Comparison of ENCODE assay signal across 14 cellular contexts in the genomic region with DNA sequence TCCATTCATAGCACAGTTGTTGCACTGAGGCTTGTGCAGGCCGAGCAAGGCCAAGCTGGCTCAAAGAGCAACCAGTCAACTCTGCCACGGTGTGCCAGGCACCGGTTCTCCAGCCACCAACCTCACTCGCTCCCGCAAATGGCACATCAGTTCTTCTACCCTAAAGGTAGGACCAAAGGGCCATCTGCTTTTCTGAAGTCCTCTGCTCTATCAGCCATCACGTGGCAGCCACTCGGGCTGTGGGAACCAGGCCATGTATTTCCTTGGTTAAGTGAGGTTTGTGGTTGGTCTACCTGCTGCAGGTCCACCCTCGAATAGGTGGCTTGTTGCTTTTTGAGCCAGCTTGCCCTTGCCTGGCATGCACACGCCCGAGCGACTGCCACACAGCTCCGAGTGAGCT. TPM values are rescaled to one million over a fixed set of nuclear protein-coding genes. Genes with fewer than 3 reads are reported as not detected.
DNase-seq lines count a peak whose midpoint lies in the region; ATAC-seq, FAIRE-seq and TF ChIP-seq lines count a peak whose summit lies in the region.
"Not testable (repeated sequence)": the region's sequence is repeated elsewhere in the genome, so short reads cannot be mapped to it uniquely, and the experiment has no call there.
"Had no signal": no experiment of that assay in that cellular context is flagged by ENCODE, and none has a peak within 500 bp of the region (broad histone marks: within the 10 kb centered on the region; RNA-seq: fewer than 3 reads in every experiment).

No MANE protein-coding gene starts in this region.

- not testable (repeated sequence) for TF ChIP-seq CTCF in chondrocyte (IDR thresholded peaks at IDR 0.05); HepG2 (CRISPR knock-in tag; IDR thresholded peaks at IDR 0.05); lower lobe of right lung (IDR thresholded peaks at IDR 0.05); sigmoid colon (IDR thresholded peaks at IDR 0.05)

- H3K27ac ChIP-seq in HepG2 (ENCODE audit: extremely low read length, insufficient read depth, low read length); lower lobe of right lung; sigmoid colon: not testable (repeated sequence)

- H3K9me3 Mint-ChIP-seq in chondrocyte (ENCODE audit: low read depth); stimulated activated naive CD8-positive, alpha-beta T cell treated with anti-CD3 and anti-CD28 coated beads, Interleukin-15, amount 100 ng/mL, for 72 hours: not testable (repeated sequence)

- not testable (repeated sequence) for H3K4me3 ChIP-seq in HepG2 (replicated peaks in 1 of 3; ENCODE audit: insufficient read depth in 1 of 3, low read depth in 2 of 3, low read length in 3 of 3); lower lobe of right lung; sigmoid colon

- not testable (repeated sequence) for H3K36me3 Mint-ChIP-seq in chondrocyte (ENCODE audit: low read depth)

- not testable (repeated sequence) for H3K27me3 Mint-ChIP-seq in chondrocyte (ENCODE audit: low read depth); stimulated activated naive CD8-positive, alpha-beta T cell treated with anti-CD3 and anti-CD28 coated beads, Interleukin-15, amount 100 ng/mL, for 72 hours

- H3K4me2 ChIP-seq in HepG2 (ENCODE audit: low read depth, low read length) = not testable (repeated sequence)

- not testable (repeated sequence) for H3K4me1 ChIP-seq in HepG2 (ENCODE audit: insufficient read depth, low read length); lower lobe of right lung; sigmoid colon

- not testable (repeated sequence) for H3K36me3 ChIP-seq in HepG2 (replicated peaks in 1 of 2; ENCODE audit: control insufficient read depth in 1 of 2, insufficient read depth in 2 of 2, low read length in 2 of 2); lower lobe of right lung; sigmoid colon

- H3K9ac ChIP-seq in HepG2 (ENCODE audit: insufficient read depth, low read depth, low read length) = not testable (repeated sequence)

- BruUV-seq in HepG2 (replicated peaks; lab: Mats Ljungman, UMichigan) = not testable (repeated sequence)

- WGBS in HepG2 (ENCODE audit: low lambda C conversion rate) = 33% methylated on average over 3 of the region's 12 CpGs
- WGBS in sigmoid colon, 2 donors = 84 to 88% methylated on average over 4 to 5 of the region's 12 CpGs

- not testable (repeated sequence) for TF ChIP-seq POLR2A in HepG2 (IDR thresholded peaks at IDR 0.05; ENCODE audit: insufficient read depth in 1 of 2, low read depth in 2 of 2, low read length in 2 of 2); sigmoid colon (IDR thresholded peaks at IDR 0.05)

- CTCF ChIA-PET in HepG2 (lab: Yijun Ruan, JAX; ENCODE audit: low intra/inter-chr PET ratio, low total read pairs) = not testable (repeated sequence)

- not testable (repeated sequence) for H3K9me3 ChIP-seq in HepG2 (ENCODE audit: low read length); lower lobe of right lung; sigmoid colon

- TF ChIP-seq RAD21 in HepG2 (CRISPR knock-in tag; IDR thresholded peaks at IDR 0.05) = not testable (repeated sequence)

- not testable (repeated sequence) for H3K79me2 ChIP-seq in HepG2 (ENCODE audit: insufficient read depth, low read length)

- H3K27ac Mint-ChIP-seq in chondrocyte (ENCODE audit: unreplicated experiment); stimulated activated naive CD8-positive, alpha-beta T cell treated with anti-CD3 and anti-CD28 coated beads, Interleukin-15, amount 100 ng/mL, for 72 hours: not testable (repeated sequence)

- peak; percentile 65 for DNase-seq in activated effector memory CD4-positive, alpha-beta T cell treated with anti-CD3 and anti-CD28 coated beads, Interleukin-2, amount 50 U/mL, for 16 hours
- DNase-seq in chondrocyte (ENCODE audit: low spot score) (peak; percentile 92), Right ventricle myocardium superior (peak; percentile 28), sigmoid colon (peak; percentile 47)
- not testable (repeated sequence) for DNase-seq in HepG2 (ENCODE audit: low spot score); lower lobe of right lung; stimulated activated naive CD8-positive, alpha-beta T cell treated with anti-CD3 and anti-CD28 coated beads, Interleukin-15, amount 100 ng/mL, for 72 hours

- ATAC-seq in Right ventricle myocardium superior (ENCODE audit: poor library complexity) = not testable (repeated sequence)
- ATAC-seq in HepG2 (peak; percentile 43), lower lobe of right lung (peak; percentile 65 to 67)
- peak; percentile 35 for ATAC-seq in stimulated activated naive CD8-positive, alpha-beta T cell treated with anti-CD3 and anti-CD28 coated beads, Interleukin-15, amount 100 ng/mL, for 72 hours

- POLR2A ChIA-PET in HepG2 (lab: Yijun Ruan, JAX) = not testable (repeated sequence)

- not testable (repeated sequence) for FAIRE-seq in HepG2 (lab: Jason Lieb, UNC)

- not testable (repeated sequence) for H3K4me1 Mint-ChIP-seq in chondrocyte (ENCODE audit: low read depth); stimulated activated naive CD8-positive, alpha-beta T cell treated with anti-CD3 and anti-CD28 coated beads, Interleukin-15, amount 100 ng/mL, for 72 hours

- in situ Hi-C loops in HepG2 (cut with HindIII; ENCODE audit: extremely low pct_ligation_motif_present, low pct_unique_long_range_greater_than_20kb) = not testable (repeated sequence)

- not testable (repeated sequence) for H3K27me3 ChIP-seq in HepG2 (ENCODE audit: control insufficient read depth in 1 of 2, insufficient read depth in 2 of 2, low read length in 2 of 2); lower lobe of right lung (ENCODE audit: low read depth); sigmoid colon

- H2AFZ ChIP-seq in HepG2 (ENCODE audit: low read length) = not testable (repeated sequence)

- intact Hi-C loops in Right ventricle myocardium superior (cut with DNase I); HepG2 (cut with micrococcal nuclease; ENCODE audit: unreplicated experiment); lower lobe of right lung (cut with DNase I); sigmoid colon (cut with DNase I): not testable (repeated sequence)

- not testable (repeated sequence) for H3K4me3 Mint-ChIP-seq in chondrocyte (ENCODE audit: unreplicated experiment); stimulated activated naive CD8-positive, alpha-beta T cell treated with anti-CD3 and anti-CD28 coated beads, Interleukin-15, amount 100 ng/mL, for 72 hours

- not testable (repeated sequence) for TF ChIP-seq EP300 in HepG2 (IDR thresholded peaks at IDR 0.05; ENCODE audit: low read depth in 2 of 2, low read length in 2 of 2); HepG2 (CRISPR knock-in tag; IDR thresholded peaks at IDR 0.05; ENCODE audit: borderline replicate concordance); sigmoid colon (IDR thresholded peaks at IDR 0.05)

- H4K20me1 ChIP-seq in HepG2 (ENCODE audit: insufficient read depth, low read length) = not testable (repeated sequence)

RNA-seq across cellular contexts. Expression of gene POTEG, which starts 39.4 kb away (rescaled TPM):
- total RNA-seq in chondrocyte (not detected in 3 replicates), Right ventricle myocardium superior (not detected), HepG2 (2016; rRNA removed; fragmentation: Illumina TruSeq; extraction: Trizol) (not detected in 2 replicates), lower lobe of right lung (not detected), sigmoid colon (not detected)
- not detected in 2 replicates for total RNA-seq in HepG2 (2016; cell fraction: cytosol; rRNA removed; fragmentation: Illumina TruSeq; extraction: Trizol; ENCODE audit: low read depth)
- not detected in 2 replicates for total RNA-seq in HepG2 (2016; cell fraction: insoluble cytoplasmic fraction; rRNA removed; fragmentation: Illumina TruSeq; extraction: Trizol)
- not detected in 2 replicates for total RNA-seq in HepG2 (2016; cell fraction: membrane; rRNA removed; fragmentation: Illumina TruSeq; extraction: Trizol)
- not detected in 2 replicates for total RNA-seq in HepG2 (2016; cell fraction: nucleus; rRNA removed; fragmentation: Illumina TruSeq; extraction: Trizol)
- polyA plus RNA-seq in HepG2 (2011; rRNA removed) (not detected in 2 replicates), sigmoid colon (under 1 TPM in 1 of 3 donors, not detected in 2; 0.04 TPM)
- not detected in 2 replicates for polyA plus RNA-seq in HepG2 (2011; cell fraction: cytosol; rRNA removed)
- not detected in 2 replicates for polyA plus RNA-seq in HepG2 (2011; cell fraction: nucleus; rRNA removed)
- polyA plus RNA-seq in HepG2 (2012) = not detected in 2 replicates
- polyA plus RNA-seq in HepG2 (2016; cell fraction: cytosol; fragmentation: Illumina TruSeq; extraction: Trizol; ENCODE audit: low read depth) = not detected in 2 replicates
- not detected in 2 replicates for polyA plus RNA-seq in HepG2 (2016; cell fraction: insoluble cytoplasmic fraction; fragmentation: Illumina TruSeq; extraction: Trizol; ENCODE audit: low read depth)
- polyA plus RNA-seq in HepG2 (2016; cell fraction: membrane; fragmentation: Illumina TruSeq; extraction: Trizol; ENCODE audit: low read depth) = not detected in 2 replicates
- not detected in 2 replicates for polyA plus RNA-seq in HepG2 (2016; cell fraction: nucleus; fragmentation: Illumina TruSeq; extraction: Trizol; ENCODE audit: insufficient read depth, low read depth)
- not detected in 2 replicates for polyA minus RNA-seq in HepG2 (2011; rRNA and poly(A)+ RNA removed; ENCODE audit: low replicate concordance)
- not detected in 2 replicates for polyA minus RNA-seq in HepG2 (2011; cell fraction: cytosol; rRNA and poly(A)+ RNA removed)
- not detected in 2 replicates for polyA minus RNA-seq in HepG2 (2011; cell fraction: nucleus; rRNA and poly(A)+ RNA removed)
- total RNA-seq: A172; A673; Caco-2; CD4-positive, CD25-positive, alpha-beta regulatory T cell; CD8-positive, alpha-beta T cell; HFFc6 had no signal
- polyA plus RNA-seq: BJ; CD4-positive, CD25-positive, alpha-beta regulatory T cell had no signal
